ENCODE assay signal across 17 cellular contexts in genomic region chr2:119747311-119747710, GRCh38.
"Had no signal": no experiment of that assay in that cellular context is flagged by ENCODE, and none has a peak within 500 bp of the region (broad histone marks: within the 10 kb centered on the region; RNA-seq: fewer than 3 reads in every experiment).

No MANE protein-coding gene starts in this region.

- H3K4me1 ChIP-seq: pancreas, transverse colon had no signal

- H3K27ac Mint-ChIP-seq: progenitor cell of endocrine pancreas; stimulated activated naive B cell treated with anti-CD40 and anti-IgM and Interleukin-4, amounts not matched to agents 10 μg/mL and 1 μg/mL and 100 μg/mL, for 72 hours; stimulated activated naive CD8-positive, alpha-beta T cell treated with anti-CD3 and anti-CD28 coated beads, Interleukin-15, amount 100 ng/mL, for 72 hours had no signal

- H3K27me3 ChIP-seq: gastrocnemius medialis, pancreas, transverse colon had no signal

- H3K9me3 Mint-ChIP-seq: central memory CD8-positive, alpha-beta T cell; naive thymus-derived CD8-positive, alpha-beta T cell; stimulated activated naive B cell treated with anti-CD40 and anti-IgM and Interleukin-4, amounts not matched to agents 10 μg/mL and 1 μg/mL and 100 μg/mL, for 72 hours; stimulated activated naive CD8-positive, alpha-beta T cell treated with anti-CD3 and anti-CD28 coated beads, Interleukin-15, amount 100 ng/mL, for 72 hours had no signal

- H3K4me1 Mint-ChIP-seq: central memory CD8-positive, alpha-beta T cell; stimulated activated naive B cell treated with anti-CD40 and anti-IgM and Interleukin-4, amounts not matched to agents 10 μg/mL and 1 μg/mL and 100 μg/mL, for 72 hours; stimulated activated naive CD8-positive, alpha-beta T cell treated with anti-CD3 and anti-CD28 coated beads, Interleukin-15, amount 100 ng/mL, for 72 hours had no signal

- H3K36me3 ChIP-seq: gastrocnemius medialis, pancreas, thoracic aorta, transverse colon had no signal

- H3K4me3 Mint-ChIP-seq: central memory CD8-positive, alpha-beta T cell; naive thymus-derived CD8-positive, alpha-beta T cell; stimulated activated naive B cell treated with anti-CD40 and anti-IgM and Interleukin-4, amounts not matched to agents 10 μg/mL and 1 μg/mL and 100 μg/mL, for 72 hours; stimulated activated naive CD8-positive, alpha-beta T cell treated with anti-CD3 and anti-CD28 coated beads, Interleukin-15, amount 100 ng/mL, for 72 hours had no signal

- FAIRE-seq: endometrium, pancreas had no signal

- H3K9me3 ChIP-seq: gastrocnemius medialis, mucosa of descending colon, pancreas, thoracic aorta, transverse colon had no signal

- H3K27ac ChIP-seq: gastrocnemius medialis, pancreas, thoracic aorta, transverse colon had no signal

- DNase-seq: effector memory CD4-positive, alpha-beta T cell; gastrocnemius medialis; mucosa of descending colon; naive thymus-derived CD8-positive, alpha-beta T cell; occipital lobe; pancreas; right cardiac atrium; stimulated activated CD4-positive, alpha-beta T cell treated with anti-CD3 and anti-CD28 coated beads, Interleukin-15, amount 100 ng/mL, for 24 hours; stimulated activated CD4-positive, alpha-beta T cell treated with anti-CD3 and anti-CD28 coated beads, Interleukin-1b, Interleukin-23, amount 100 ng/mL, for 48 hours; stimulated activated CD4-positive, alpha-beta T cell treated with anti-CD3 and anti-CD28 coated beads, Interleukin-4, amount 100 ng/mL, for 24 hours; stimulated activated naive B cell treated with anti-CD40 and anti-IgM and Interleukin-4, amounts not matched to agents 10 μg/mL and 1 μg/mL and 100 μg/mL, for 72 hours; stimulated activated naive CD8-positive, alpha-beta T cell treated with anti-CD3 and anti-CD28 coated beads, Interleukin-15, amount 100 ng/mL, for 72 hours; transverse colon had no signal

- ATAC-seq: gastrocnemius medialis; mucosa of descending colon; naive thymus-derived CD8-positive, alpha-beta T cell; pancreas; stimulated activated naive B cell treated with anti-CD40 and anti-IgM and Interleukin-4, amounts not matched to agents 10 μg/mL and 1 μg/mL and 100 μg/mL, for 72 hours; stimulated activated naive CD8-positive, alpha-beta T cell treated with anti-CD3 and anti-CD28 coated beads, Interleukin-15, amount 100 ng/mL, for 72 hours had no signal

- H3K27me3 Mint-ChIP-seq: stimulated activated naive CD8-positive, alpha-beta T cell treated with anti-CD3 and anti-CD28 coated beads, Interleukin-15, amount 100 ng/mL, for 72 hours had no signal

- H3K4me3 ChIP-seq: gastrocnemius medialis, mucosa of descending colon, pancreas, thoracic aorta, transverse colon had no signal

- H3K36me3 Mint-ChIP-seq: naive thymus-derived CD8-positive, alpha-beta T cell; stimulated activated naive B cell treated with anti-CD40 and anti-IgM and Interleukin-4, amounts not matched to agents 10 μg/mL and 1 μg/mL and 100 μg/mL, for 72 hours had no signal
